ENCODE assay signal across 8 cellular contexts in genomic region chr10:102773986-102774385, GRCh38. TPM values are rescaled to one million over a fixed set of nuclear protein-coding genes. Genes with fewer than 3 reads are reported as not detected.
DNase-seq lines count a peak whose midpoint lies in the region; ATAC-seq and TF ChIP-seq lines count a peak whose summit lies in the region.

No MANE protein-coding gene starts in this region.

- H3K27ac ChIP-seq in mesenchymal stem cell (ENCODE audit: low read length, poor library complexity, severe bottlenecking) (no peak overlapping the region), thyroid gland (peak overlapping the region; percentile 96 to 99 (median 98))

- peaks cover 87% of the 10 kb centered on the region for H3K4me1 Mint-ChIP-seq in activated T-cell treated with anti-CD3 and anti-CD28 coated beads, Interleukin-2, amount 50 U/mL, for 72 hours (ENCODE audit: low read depth)
- peaks cover 61% of the 10 kb centered on the region for H3K4me1 Mint-ChIP-seq in activated T-cell treated with anti-CD3 and anti-CD28 coated beads, Interleukin-2, amount 50 U/mL, for 4 hours (ENCODE audit: low read depth)

- H3K9me3 Mint-ChIP-seq in activated T-cell treated with anti-CD3 and anti-CD28 coated beads, Interleukin-2, amount 50 U/mL, for 72 hours: no peaks in the 10 kb centered on the region
- H3K9me3 Mint-ChIP-seq in activated T-cell treated with anti-CD3 and anti-CD28 coated beads, Interleukin-2, amount 50 U/mL, for 4 hours: no peaks in the 10 kb centered on the region

- H3K14ac ChIP-seq in mesenchymal stem cell (ENCODE audit: low read length in 2 of 2): no peak overlapping the region

- no peak overlapping the region for H2BK120ac ChIP-seq in mesenchymal stem cell (ENCODE audit: low read depth, low read length)

- no peaks in the 10 kb centered on the region for H3K27me3 Mint-ChIP-seq in activated T-cell treated with anti-CD3 and anti-CD28 coated beads, Interleukin-2, amount 50 U/mL, for 72 hours (ENCODE audit: low read depth)
- H3K27me3 Mint-ChIP-seq in activated T-cell treated with anti-CD3 and anti-CD28 coated beads, Interleukin-2, amount 50 U/mL, for 4 hours (ENCODE audit: low read depth): no peaks in the 10 kb centered on the region

- peak overlapping the region; percentile 79 for H4K8ac ChIP-seq in mesenchymal stem cell (ENCODE audit: low read length)

- H2BK15ac ChIP-seq in mesenchymal stem cell (ENCODE audit: low read depth, poor library complexity, severe bottlenecking): no peak overlapping the region

- no peaks in the 10 kb centered on the region for H3K27me3 ChIP-seq in mesenchymal stem cell (ENCODE audit: control insufficient read depth in 1 of 2, insufficient read depth in 1 of 2, low read length in 2 of 2)
- H3K27me3 ChIP-seq in thyroid gland: no peaks in the 10 kb centered on the region

- peak overlapping the region; percentile 55 to 77 for H3K4ac ChIP-seq in mesenchymal stem cell (ENCODE audit: low read depth in 1 of 2, low read length in 2 of 2)

- H2BK12ac ChIP-seq in mesenchymal stem cell (ENCODE audit: low read length in 2 of 2): peak overlapping the region; percentile 84 to 99

- no peak overlapping the region for H3K4me2 ChIP-seq in mesenchymal stem cell (ENCODE audit: low read length, poor library complexity, severe bottlenecking)

- H3K9me3 ChIP-seq in mesenchymal stem cell (ENCODE audit: control insufficient read depth, low read length) (no peaks in the 10 kb centered on the region), thyroid gland (no peaks in the 10 kb centered on the region)

- H3K9ac ChIP-seq in mesenchymal stem cell (ENCODE audit: low read length): peak overlapping the region; percentile 92

- peak overlapping the region; percentile 27 for H2AK5ac ChIP-seq in mesenchymal stem cell (ENCODE audit: low read length, severe bottlenecking)

- intact Hi-C loops in thyroid gland (cut with DNase I): no loop called here

- H3K36me3 Mint-ChIP-seq in activated T-cell treated with anti-CD3 and anti-CD28 coated beads, Interleukin-2, amount 50 U/mL, for 72 hours (ENCODE audit: insufficient read depth in 2 of 2): no peaks in the 10 kb centered on the region
- peaks cover 9% of the 10 kb centered on the region for H3K36me3 Mint-ChIP-seq in activated T-cell treated with anti-CD3 and anti-CD28 coated beads, Interleukin-2, amount 50 U/mL, for 4 hours (ENCODE audit: insufficient read depth)

- peak in 1 of 2 donors; percentile 23 for DNase-seq in activated T-cell treated with anti-CD3 and anti-CD28 coated beads, Interleukin-2, amount 50 U/mL, for 72 hours
- no peak for DNase-seq in activated T-cell treated with anti-CD3 and anti-CD28 coated beads, Interleukin-2, amount 50 U/mL, for 4 hours
- DNase-seq in astrocyte of the spinal cord (ENCODE audit: low read depth, low spot score) (peak; percentile 66), mesenchymal stem cell (peak; percentile 81), thyroid gland (peak in 1 of 2 donors; percentile 38), cerebellar cortex (ENCODE audit: low spot score) (no peak)
- DNase-seq in effector CD4-positive, alpha-beta T cell: no peak

- no peak overlapping the region for H3K23ac ChIP-seq in mesenchymal stem cell (ENCODE audit: low read length in 2 of 2)

- no peak for TF ChIP-seq POLR2A in thyroid gland (IDR thresholded peaks at IDR 0.05)

- ATAC-seq in activated T-cell treated with anti-CD3 and anti-CD28 coated beads, Interleukin-2, amount 50 U/mL, for 72 hours (replicated peaks in 1 of 2): peak; percentile 16 to 28
- ATAC-seq in activated T-cell treated with anti-CD3 and anti-CD28 coated beads, Interleukin-2, amount 50 U/mL, for 4 hours: no peak
- ATAC-seq in GM19351 (IDR thresholded peaks at IDR 0.05; ENCODE audit: unreplicated experiment): no peak

- no peak overlapping the region for H2AFZ ChIP-seq in mesenchymal stem cell (ENCODE audit: low read depth, low read length)

- peak overlapping the region in 1 of 2 donors; percentile 1 for H3K4me3 Mint-ChIP-seq in activated T-cell treated with anti-CD3 and anti-CD28 coated beads, Interleukin-2, amount 50 U/mL, for 72 hours
- no peak overlapping the region for H3K4me3 Mint-ChIP-seq in activated T-cell treated with anti-CD3 and anti-CD28 coated beads, Interleukin-2, amount 50 U/mL, for 4 hours

- peak overlapping the region; percentile 87 for H4K91ac ChIP-seq in mesenchymal stem cell (ENCODE audit: low read length)

- H3K4me1 ChIP-seq in mesenchymal stem cell (ENCODE audit: control insufficient read depth, insufficient read depth, low read depth, low read length) (peaks cover 42% of the 10 kb centered on the region), thyroid gland (peaks cover 82 to 87% of the 10 kb centered on the region in 2 donors)

- H3K18ac ChIP-seq in mesenchymal stem cell (ENCODE audit: low read depth in 1 of 2, low read length in 2 of 2): peak overlapping the region; percentile 26 to 69

- TF ChIP-seq CTCF in astrocyte of the spinal cord (IDR thresholded peaks at IDR 0.05; ENCODE audit: low read depth, low read length) (no peak), thyroid gland (IDR thresholded peaks at IDR 0.05) (no peak)

- 94% methylated on average over 5 of the region's 5 CpGs for WGBS in mesenchymal stem cell
- WGBS in thyroid gland, 2 donors: 68 to 71% methylated on average over 5 of the region's 5 CpGs

- no peak overlapping the region for H3K27ac Mint-ChIP-seq in activated T-cell treated with anti-CD3 and anti-CD28 coated beads, Interleukin-2, amount 50 U/mL, for 72 hours

- no peak overlapping the region for H2BK5ac ChIP-seq in mesenchymal stem cell (ENCODE audit: low read depth, low read length, poor library complexity, severe bottlenecking)

- H3K36me3 ChIP-seq in mesenchymal stem cell (ENCODE audit: control insufficient read depth in 1 of 2, insufficient read depth in 2 of 2, low read depth in 1 of 2, low read length in 2 of 2) (peaks cover 0 to 3% of the 10 kb centered on the region in 2 experiments), thyroid gland (no peaks in the 10 kb centered on the region)

- peaks cover 24% of the 10 kb centered on the region for H3K79me1 ChIP-seq in mesenchymal stem cell (replicated peaks; ENCODE audit: low read length, poor library complexity, severe bottlenecking)

- no peak overlapping the region for H3K4me3 ChIP-seq in astrocyte of the spinal cord (ENCODE audit: low read depth, low read length)
- peak overlapping the region in 1 of 2 experiments; percentile 24 for H3K4me3 ChIP-seq in mesenchymal stem cell (ENCODE audit: insufficient read depth in 1 of 2, low read depth in 1 of 2, low read length in 2 of 2)
- no peak overlapping the region for H3K4me3 ChIP-seq in thyroid gland (replicated peaks in 1 of 3)

- in situ Hi-C loops in astrocyte of the spinal cord (cut with HindIII; ENCODE audit: low sequenced_read_pairs): no loop called here

RNA-seq across cellular contexts. Expression of gene WBP1L, which starts 30.2 kb away (rescaled TPM):
- 10 to 100 TPM; 19.6 to 20.1 TPM for total RNA-seq in activated T-cell treated with anti-CD3 and anti-CD28 coated beads, Interleukin-2, amount 50 U/mL, for 72 hours
- total RNA-seq in activated T-cell treated with anti-CD3 and anti-CD28 coated beads, Interleukin-2, amount 50 U/mL, for 4 hours: 10 to 100 TPM; 12.8 to 15.1 (median 14.0) TPM
- polyA plus RNA-seq in mesenchymal stem cell (2013, experiment 1 of 2): 59.1 TPM
- polyA plus RNA-seq in mesenchymal stem cell (2013, experiment 2 of 2): 58.7 TPM
- total RNA-seq in thyroid gland: 100 to 1,000 TPM; 194 to 384 (median 314) TPM

RNA-seq across cellular contexts. Expression of gene SFXN2, which starts 59.5 kb away (rescaled TPM):
- 10 to 100 TPM in 1 of 2 donors, 1 to 10 TPM in 1; 7.5 to 10.4 TPM for total RNA-seq in activated T-cell treated with anti-CD3 and anti-CD28 coated beads, Interleukin-2, amount 50 U/mL, for 72 hours
- 10 to 100 TPM; 29.0 to 33.7 (median 31.2) TPM for total RNA-seq in activated T-cell treated with anti-CD3 and anti-CD28 coated beads, Interleukin-2, amount 50 U/mL, for 4 hours
- polyA plus RNA-seq in mesenchymal stem cell (2013, experiment 1 of 2): 3.8 TPM
- 3.7 TPM for polyA plus RNA-seq in mesenchymal stem cell (2013, experiment 2 of 2)
- 10 to 100 TPM in 3 of 4 donors, 1 to 10 TPM in 1; 5.1 to 38.4 (median 20.9) TPM for total RNA-seq in thyroid gland

RNA-seq across cellular contexts. Expression of gene ARL3, which starts 59.8 kb away (rescaled TPM):
- 1 to 10 TPM; 8.0 to 8.7 TPM for total RNA-seq in activated T-cell treated with anti-CD3 and anti-CD28 coated beads, Interleukin-2, amount 50 U/mL, for 72 hours
- total RNA-seq in activated T-cell treated with anti-CD3 and anti-CD28 coated beads, Interleukin-2, amount 50 U/mL, for 4 hours: 1 to 10 TPM; 3.2 to 4.8 (median 3.3) TPM
- 24.6 TPM for polyA plus RNA-seq in mesenchymal stem cell (2013, experiment 1 of 2)
- 25.9 TPM for polyA plus RNA-seq in mesenchymal stem cell (2013, experiment 2 of 2)
- total RNA-seq in thyroid gland: 10 to 100 TPM in 2 of 4 donors, 1 to 10 TPM in 2; 6.6 to 13.4 (median 10.2) TPM

Comparison
In these comparisons a context has a peak if more than half of its experiments do, and no peak if none do; other contexts are left out.
1. ATAC-seq: peak in activated T-cell treated with anti-CD3 and anti-CD28 coated beads, Interleukin-2, amount 50 U/mL, for 72 hours (2 of 2); none in activated T-cell treated with anti-CD3 and anti-CD28 coated beads, Interleukin-2, amount 50 U/mL, for 4 hours (0 of 2) and GM19351 (single experiment).
2. DNase-seq: peak in astrocyte of the spinal cord (single experiment) and mesenchymal stem cell (single experiment); none in activated T-cell treated with anti-CD3 and anti-CD28 coated beads, Interleukin-2, amount 50 U/mL, for 4 hours (single experiment), effector CD4-positive, alpha-beta T cell (single experiment) and cerebellar cortex (single experiment).
3. RNA of gene WBP1L, which starts 30.2 kb away (total RNA-seq): 194 to 384 TPM in thyroid gland; 19.6 to 20.1 TPM in activated T-cell treated with anti-CD3 and anti-CD28 coated beads, Interleukin-2, amount 50 U/mL, for 72 hours and 12.8 to 15.1 TPM in activated T-cell treated with anti-CD3 and anti-CD28 coated beads, Interleukin-2, amount 50 U/mL, for 4 hours; every median in the first group is over 4 times any median in the second.